Comparison of ENCODE assay signal across 25 cellular contexts in genomic region chr7:31228957-31229356, GRCh38.
"Had no signal": no experiment of that assay in that cellular context is flagged by ENCODE, and none has a peak within 500 bp of the region (broad histone marks: within the 10 kb centered on the region; RNA-seq: fewer than 3 reads in every experiment).

No MANE protein-coding gene starts in this region.

- DNase-seq: colonic mucosa; cortex of kidney; effector CD8-positive, alpha-beta T cell; effector memory CD8-positive, alpha-beta T cell; endodermal cell; erythroblast; esophagus squamous epithelium; foreskin fibroblast; foreskin melanocyte; gastrocnemius medialis; glutamatergic neuron; head of caudate nucleus; heart right ventricle; hippocampal formation; left cardiac atrium; left ventricle myocardium superior; lower lobe of right lung; mesenchymal stem cell; mucosa of descending colon had no signal

- H3K27ac ChIP-seq: colonic mucosa, epithelial cell of prostate, esophagus squamous epithelium, gastrocnemius medialis, heart right ventricle, left lung, lower lobe of right lung had no signal

- H3K27me3 ChIP-seq: colonic mucosa, esophagus squamous epithelium, gastrocnemius medialis, left lung had no signal

- H3K4me1 ChIP-seq: colonic mucosa, esophagus squamous epithelium, gastrocnemius medialis, heart right ventricle, left lung, lower lobe of right lung had no signal

- H3K4me3 ChIP-seq: colonic mucosa, esophagus squamous epithelium, gastrocnemius medialis, heart right ventricle, left lung, lower lobe of right lung, mucosa of descending colon had no signal

- H3K36me3 ChIP-seq: colonic mucosa, esophagus squamous epithelium, gastrocnemius medialis, heart right ventricle, left lung, lower lobe of right lung had no signal

- FAIRE-seq: endometrium, islet of Langerhans, keratinocyte had no signal

- ATAC-seq: effector memory CD8-positive, alpha-beta T cell; esophagus mucosa; gastrocnemius medialis; heart right ventricle; left cardiac atrium; left lung; left ventricle myocardium superior; mucosa of descending colon had no signal

- H3K9me3 ChIP-seq: colonic mucosa had no signal
